1 cellular context compared by ENCODE assay signal in genomic region chr17:29389994-29390855, GRCh38.
TF ChIP-seq lines count a peak whose summit lies in the region.

TSS of gene TAOK1 (plus strand) at chr17:29390363. CDS start at chr17:29451549, 61,186 bp downstream.

TF ChIP-seq in A549, 52 proteins besides CTCF, POLR2A, EP300 and RAD21 (continued from another document):
- TF ChIP-seq, protein P1, sequence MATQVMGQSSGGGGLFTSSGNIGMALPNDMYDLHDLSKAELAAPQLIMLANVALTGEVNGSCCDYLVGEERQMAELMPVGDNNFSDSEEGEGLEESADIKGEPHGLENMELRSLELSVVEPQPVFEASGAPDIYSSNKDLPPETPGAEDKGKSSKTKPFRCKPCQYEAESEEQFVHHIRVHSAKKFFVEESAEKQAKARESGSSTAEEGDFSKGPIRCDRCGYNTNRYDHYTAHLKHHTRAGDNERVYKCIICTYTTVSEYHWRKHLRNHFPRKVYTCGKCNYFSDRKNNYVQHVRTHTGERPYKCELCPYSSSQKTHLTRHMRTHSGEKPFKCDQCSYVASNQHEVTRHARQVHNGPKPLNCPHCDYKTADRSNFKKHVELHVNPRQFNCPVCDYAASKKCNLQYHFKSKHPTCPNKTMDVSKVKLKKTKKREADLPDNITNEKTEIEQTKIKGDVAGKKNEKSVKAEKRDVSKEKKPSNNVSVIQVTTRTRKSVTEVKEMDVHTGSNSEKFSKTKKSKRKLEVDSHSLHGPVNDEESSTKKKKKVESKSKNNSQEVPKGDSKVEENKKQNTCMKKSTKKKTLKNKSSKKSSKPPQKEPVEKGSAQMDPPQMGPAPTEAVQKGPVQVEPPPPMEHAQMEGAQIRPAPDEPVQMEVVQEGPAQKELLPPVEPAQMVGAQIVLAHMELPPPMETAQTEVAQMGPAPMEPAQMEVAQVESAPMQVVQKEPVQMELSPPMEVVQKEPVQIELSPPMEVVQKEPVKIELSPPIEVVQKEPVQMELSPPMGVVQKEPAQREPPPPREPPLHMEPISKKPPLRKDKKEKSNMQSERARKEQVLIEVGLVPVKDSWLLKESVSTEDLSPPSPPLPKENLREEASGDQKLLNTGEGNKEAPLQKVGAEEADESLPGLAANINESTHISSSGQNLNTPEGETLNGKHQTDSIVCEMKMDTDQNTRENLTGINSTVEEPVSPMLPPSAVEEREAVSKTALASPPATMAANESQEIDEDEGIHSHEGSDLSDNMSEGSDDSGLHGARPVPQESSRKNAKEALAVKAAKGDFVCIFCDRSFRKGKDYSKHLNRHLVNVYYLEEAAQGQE (IDR thresholded peaks at IDR 0.05), result peak; percentile 97
- TF ChIP-seq NFE2L2 (conservative IDR thresholded peaks at IDR 0.05; ENCODE audit: low read length), result no peak
- no peak for TF ChIP-seq KDM1A (IDR thresholded peaks at IDR 0.05; ENCODE audit: low read depth)
- TF ChIP-seq, protein P2, sequence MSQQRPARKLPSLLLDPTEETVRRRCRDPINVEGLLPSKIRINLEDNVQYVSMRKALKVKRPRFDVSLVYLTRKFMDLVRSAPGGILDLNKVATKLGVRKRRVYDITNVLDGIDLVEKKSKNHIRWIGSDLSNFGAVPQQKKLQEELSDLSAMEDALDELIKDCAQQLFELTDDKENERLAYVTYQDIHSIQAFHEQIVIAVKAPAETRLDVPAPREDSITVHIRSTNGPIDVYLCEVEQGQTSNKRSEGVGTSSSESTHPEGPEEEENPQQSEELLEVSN (IDR thresholded peaks at IDR 0.05; ENCODE audit: borderline replicate concordance, low read depth), result peak; percentile 43; the same call in 1 of the 2 replicates
